ENCODE assay signal across 12 cellular contexts in the genomic region with DNA sequence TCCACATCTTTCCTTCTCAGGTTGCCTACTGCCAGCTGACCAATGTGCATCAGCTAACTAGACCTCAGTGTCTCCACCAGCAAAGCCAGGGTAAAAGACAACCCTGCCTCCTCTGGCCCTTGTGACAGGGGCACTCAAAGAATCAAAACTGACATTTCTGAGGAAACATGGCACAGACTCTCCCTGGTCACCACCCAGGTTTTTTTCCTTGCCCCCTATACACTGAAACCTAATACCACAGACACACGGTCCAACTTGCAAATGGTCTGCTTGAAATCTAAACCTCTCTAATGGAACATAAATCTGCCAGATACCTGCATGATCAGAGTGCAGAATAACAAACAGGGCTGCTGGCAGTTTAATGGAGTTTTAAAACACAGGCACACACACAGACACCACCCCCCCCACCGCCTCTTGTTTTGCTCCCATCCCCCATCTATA. TPM values are rescaled to one million over a fixed set of nuclear protein-coding genes. Genes with fewer than 3 reads are reported as not detected.
A peak's percentile ranks its signal among the peaks of the same experiment; 100 is the strongest.
DNase-seq lines count a peak whose midpoint lies in the region; ATAC-seq and TF ChIP-seq lines count a peak whose summit lies in the region.
"Had no signal": no experiment of that assay in that cellular context is flagged by ENCODE, and none has a peak within 500 bp of the region (broad histone marks: within the 10 kb centered on the region; RNA-seq: fewer than 3 reads in every experiment).

No MANE protein-coding gene starts in this region.

- CTCF ChIA-PET in Caco-2 (lab: Charles Lee): no interaction called here

- WGBS in lung, 2 donors: 66 to 86% methylated on average over 2 of the region's 2 CpGs

- intact Hi-C loops in Caco-2 (cut with micrococcal nuclease; ENCODE audit: unreplicated experiment): no loop called here

- H3K9me2 ChIP-seq in OCI-LY1 (ENCODE audit: low read depth, low read length) (no peaks in the 10 kb centered on the region), GM23338 (ENCODE audit: insufficient read depth) (no peaks in the 10 kb centered on the region)

- H3F3A ChIP-seq in OCI-LY1 (ENCODE audit: insufficient read depth, low read length) (no peaks in the 10 kb centered on the region), GM23338 (replicated peaks; ENCODE audit: low read depth) (no peaks in the 10 kb centered on the region; the same call in 1 of the 2 replicates)

- H3K4me1 Mint-ChIP-seq in stimulated activated naive CD8-positive, alpha-beta T cell treated with anti-CD3 and anti-CD28 coated beads, Interleukin-15, Interleukin-2, amounts not matched to agents 100 ng/mL and 50 ng/mL, for 24 hours (ENCODE audit: low read depth): peaks cover 52% of the 10 kb centered on the region
- H3K4me1 Mint-ChIP-seq in Caco-2 (ENCODE audit: low read depth, unreplicated experiment): no peaks in the 10 kb centered on the region
- H3K4me1 Mint-ChIP-seq in GM23338: peaks cover 29% of the 10 kb centered on the region

- peaks cover 28% of the 10 kb centered on the region; the same call in 1 of the 2 replicates for H3K36me3 ChIP-seq in OCI-LY1 (ENCODE audit: insufficient read depth, low read length)
- H3K36me3 ChIP-seq in lung (ENCODE audit: control insufficient read depth in 2 of 2, insufficient read depth in 2 of 2, low read length in 2 of 2): peaks cover 0 to 2% of the 10 kb centered on the region in 2 donors
- H3K36me3 ChIP-seq in Caco-2 (ENCODE audit: control insufficient read depth, insufficient read depth, low read length): no peaks in the 10 kb centered on the region
- H3K36me3 ChIP-seq in GM23338 (ENCODE audit: insufficient read depth): no peaks in the 10 kb centered on the region

- TF ChIP-seq CTCF in OCI-LY1 (IDR thresholded peaks at IDR 0.05; ENCODE audit: low read length) (no peak), lung (IDR thresholded peaks at IDR 0.05; ENCODE audit: control extremely low read depth, extremely low read depth) (no peak), Caco-2 (IDR thresholded peaks at IDR 0.05; ENCODE audit: insufficient read depth in 1 of 2, low read depth in 1 of 2, low read length in 1 of 2, severe bottlenecking in 1 of 2, unreplicated experiment in 1 of 2) (no peak), GM23338 (conservative IDR thresholded peaks at IDR 0.05; ENCODE audit: low read depth in 2 of 2) (no peak)

- H3K4me1 ChIP-seq in OCI-LY1 (ENCODE audit: insufficient read depth, low read length, severe bottlenecking) (peaks cover 55% of the 10 kb centered on the region), lung (ENCODE audit: control insufficient read depth in 2 of 2, insufficient read depth in 2 of 2, low read length in 2 of 2) (peaks cover 16 to 44% of the 10 kb centered on the region in 2 donors), Caco-2 (peaks cover 13% of the 10 kb centered on the region), GM23338 (ENCODE audit: insufficient read depth) (peaks cover 12% of the 10 kb centered on the region)

- H3K27me3 ChIP-seq in OCI-LY1 (ENCODE audit: insufficient read depth, low read length): no peaks in the 10 kb centered on the region
- H3K27me3 ChIP-seq in lung (ENCODE audit: control insufficient read depth, insufficient read depth): no peaks in the 10 kb centered on the region
- H3K27me3 ChIP-seq in Caco-2 (replicated peaks; ENCODE audit: control insufficient read depth, insufficient read depth, low read length): no peaks in the 10 kb centered on the region
- no peaks in the 10 kb centered on the region for H3K27me3 ChIP-seq in GM23338 (ENCODE audit: insufficient read depth)

- peak overlapping the region; percentile 93 for H3K27ac ChIP-seq in OCI-LY1 (ENCODE audit: low read depth, low read length, poor library complexity, severe bottlenecking)
- H3K27ac ChIP-seq in lung (ENCODE audit: low read depth in 1 of 2, low read length in 1 of 2): peak overlapping the region; percentile 7 to 88
- no peak overlapping the region for H3K27ac ChIP-seq in GM23338 (ENCODE audit: low read depth)

- POLR2A ChIA-PET in Caco-2 (lab: Charles Lee): no interaction called here

- H3K9me3 ChIP-seq in OCI-LY1 (ENCODE audit: low read length): no peaks in the 10 kb centered on the region
- H3K9me3 ChIP-seq in lung (ENCODE audit: control insufficient read depth in 2 of 2, insufficient read depth in 1 of 2, low read length in 1 of 2): no peaks in the 10 kb centered on the region
- no peaks in the 10 kb centered on the region for H3K9me3 ChIP-seq in Caco-2

- H3K9ac ChIP-seq in OCI-LY1 (ENCODE audit: low read length): peak overlapping the region; percentile 59; the same call in 1 of the 2 replicates

- no peak for ATAC-seq in stimulated activated naive CD8-positive, alpha-beta T cell treated with anti-CD3 and anti-CD28 coated beads, Interleukin-15, Interleukin-2, amounts not matched to agents 100 U/mL and 50 U/mL, for 24 hours
- ATAC-seq in lung (ENCODE audit: insufficient read depth, low FRiP score) (no peak), GM19397 (IDR thresholded peaks at IDR 0.05; ENCODE audit: unreplicated experiment) (no peak), GM23338 (no peak)

- no peak for DNase-seq in stimulated activated naive CD8-positive, alpha-beta T cell treated with anti-CD3 and anti-CD28 coated beads, Interleukin-15, Interleukin-2, amounts not matched to agents 100 U/mL and 50 U/mL, for 24 hours
- DNase-seq in lung (ENCODE audit: low spot score): no peak
- no peak for DNase-seq in Caco-2
- no peak for DNase-seq in AML-193 (lab: John Stamatoyannopoulos, UW)
- DNase-seq in GM23338 (ENCODE audit: low spot score): no peak
- DNase-seq: activated CD8-positive, alpha-beta memory T cell treated with anti-CD3 and anti-CD28 coated beads, Interleukin-2, amount 50 U/mL, for 4 hours; cortex of kidney; hippocampal formation; NCI-H1930 had no signal

- H3K79me2 ChIP-seq in OCI-LY1 (ENCODE audit: insufficient read depth, low read length) (no peaks in the 10 kb centered on the region), GM23338 (replicated peaks; ENCODE audit: insufficient read depth) (no peaks in the 10 kb centered on the region)

- peaks cover 24% of the 10 kb centered on the region for H3K36me3 Mint-ChIP-seq in stimulated activated naive CD8-positive, alpha-beta T cell treated with anti-CD3 and anti-CD28 coated beads, Interleukin-15, Interleukin-2, amounts not matched to agents 100 ng/mL and 50 ng/mL, for 24 hours (ENCODE audit: low read depth)
- H3K36me3 Mint-ChIP-seq in Caco-2 (ENCODE audit: insufficient read depth, unreplicated experiment): peaks cover 16% of the 10 kb centered on the region
- no peaks in the 10 kb centered on the region for H3K36me3 Mint-ChIP-seq in GM23338 (ENCODE audit: low read depth)

- H4K20me1 ChIP-seq in OCI-LY1 (ENCODE audit: insufficient read depth, low read length) (no peaks in the 10 kb centered on the region), GM23338 (replicated peaks; ENCODE audit: insufficient read depth) (no peaks in the 10 kb centered on the region)

- BruUV-seq in Caco-2 (replicated peaks; lab: Mats Ljungman, UMichigan): no TSS peak

- H2AFZ ChIP-seq in OCI-LY1 (ENCODE audit: low read length) (no peak overlapping the region), GM23338 (no peak overlapping the region)

- no peak overlapping the region for H3K4me3 Mint-ChIP-seq in stimulated activated naive CD8-positive, alpha-beta T cell treated with anti-CD3 and anti-CD28 coated beads, Interleukin-15, Interleukin-2, amounts not matched to agents 100 ng/mL and 50 ng/mL, for 24 hours
- H3K4me3 Mint-ChIP-seq in Caco-2 (ENCODE audit: unreplicated experiment) (no peak overlapping the region), GM23338 (no peak overlapping the region)

- no peaks in the 10 kb centered on the region for H3K27me3 Mint-ChIP-seq in stimulated activated naive CD8-positive, alpha-beta T cell treated with anti-CD3 and anti-CD28 coated beads, Interleukin-15, Interleukin-2, amounts not matched to agents 100 ng/mL and 50 ng/mL, for 24 hours
- H3K27me3 Mint-ChIP-seq in Caco-2 (ENCODE audit: insufficient read depth, unreplicated experiment) (no peaks in the 10 kb centered on the region), GM23338 (ENCODE audit: insufficient read depth, low read depth, poor library complexity) (peaks cover 6% of the 10 kb centered on the region)

- H3K9me3 Mint-ChIP-seq in stimulated activated naive CD8-positive, alpha-beta T cell treated with anti-CD3 and anti-CD28 coated beads, Interleukin-15, Interleukin-2, amounts not matched to agents 100 ng/mL and 50 ng/mL, for 24 hours: no peaks in the 10 kb centered on the region
- H3K9me3 Mint-ChIP-seq in Caco-2 (ENCODE audit: unreplicated experiment): no peaks in the 10 kb centered on the region
- no peaks in the 10 kb centered on the region; the same call in 2 of the 3 replicates for H3K9me3 Mint-ChIP-seq in GM23338

- H3K4me3 ChIP-seq in OCI-LY1 (ENCODE audit: low read depth, low read length, poor library complexity, severe bottlenecking) (peak overlapping the region; percentile 16), lung (no peak overlapping the region), Caco-2 (ENCODE audit: low read depth, low read length) (no peak overlapping the region), GM23338 (no peak overlapping the region)

- peak overlapping the region; percentile 54; the same call in 1 of the 2 replicates for H3K4me2 ChIP-seq in OCI-LY1 (ENCODE audit: low read length)
- H3K4me2 ChIP-seq in GM23338: no peak overlapping the region

- H3K27ac Mint-ChIP-seq in stimulated activated naive CD8-positive, alpha-beta T cell treated with anti-CD3 and anti-CD28 coated beads, Interleukin-15, Interleukin-2, amounts not matched to agents 100 ng/mL and 50 ng/mL, for 24 hours: peak overlapping the region; percentile 67
- no peak overlapping the region for H3K27ac Mint-ChIP-seq in Caco-2 (ENCODE audit: unreplicated experiment)
- H3K27ac Mint-ChIP-seq in GM23338: no peak overlapping the region

TF ChIP-seq in GM23338, 12 proteins besides CTCF, POLR2A, EP300 and RAD21 (continues in another document):
- TF ChIP-seq STAT1 (IDR thresholded peaks at IDR 0.05; ENCODE audit: unreplicated experiment) (no peak), EZH2 (IDR thresholded peaks at IDR 0.05; ENCODE audit: low read depth, unreplicated experiment) (no peak), NANOG (IDR thresholded peaks at IDR 0.05; ENCODE audit: borderline replicate concordance) (no peak), ZNF331 (CRISPR knock-in tag; IDR thresholded peaks at IDR 0.05; ENCODE audit: low read depth) (no peak), ZNF114 (CRISPR knock-in tag; IDR thresholded peaks at IDR 0.05) (no peak)

RNA-seq across cellular contexts. Expression of gene CORO6, which starts 19.5 kb away (rescaled TPM):
- total RNA-seq in lung (1 to 10 TPM; 1.7 to 8.4 TPM), Caco-2 (2022) (2.8 and 2.9 TPM in 2 replicates)
- polyA plus RNA-seq in lung (10 to 100 TPM in 1 of 2 donors, 1 to 10 TPM in 1; 3.3 to 14.4 TPM), GM23338 (2016; fragmentation: Nextera tagmentation; extraction: Ambion mirVana) (2.5 and 2.6 TPM in 2 replicates)
- total RNA-seq in GM23338 (2014; rRNA removed; shearing (Covaris generic)): 5.0 and 5.2 TPM in 2 replicates

RNA-seq across cellular contexts. Expression of gene ANKRD13B, which starts 49.3 kb away (rescaled TPM):
- total RNA-seq in lung: 1 to 10 TPM; 6.6 to 6.9 TPM
- 1 to 10 TPM; 2.7 to 3.2 TPM for polyA plus RNA-seq in lung
- total RNA-seq in Caco-2 (2022): 7.7 and 10.4 TPM in 2 replicates
- total RNA-seq in GM23338 (2014; rRNA removed; shearing (Covaris generic)): 55.0 and 57.4 TPM in 2 replicates
- 8.2 and 9.6 TPM in 2 replicates for polyA plus RNA-seq in GM23338 (2016; fragmentation: Nextera tagmentation; extraction: Ambion mirVana)

RNA-seq across cellular contexts. Expression of gene GIT1, which starts 52.7 kb away (rescaled TPM):
- total RNA-seq in lung: 10 to 100 TPM; 44.0 to 49.9 TPM
- polyA plus RNA-seq in lung: 10 to 100 TPM; 29.8 to 38.4 TPM
- total RNA-seq in Caco-2 (2022): 46.5 and 47.0 TPM in 2 replicates
- 48.2 and 60.9 TPM in 2 replicates for total RNA-seq in GM23338 (2014; rRNA removed; shearing (Covaris generic))
- 15.9 and 16.2 TPM in 2 replicates for polyA plus RNA-seq in GM23338 (2016; fragmentation: Nextera tagmentation; extraction: Ambion mirVana)
